8 cellular contexts compared by ENCODE assay signal in genomic region chr21:34202553-34203332, GRCh38.
A peak's percentile ranks its signal among the peaks of the same experiment; 100 is the strongest.
DNase-seq lines count a peak whose midpoint lies in the region; TF ChIP-seq lines count a peak whose summit lies in the region.

No MANE protein-coding gene starts in this region.

- TF ChIP-seq CTCF in progenitor cell of endocrine pancreas (IDR thresholded peaks at IDR 0.05; ENCODE audit: unreplicated experiment) (no peak), GM10248 (IDR thresholded peaks at IDR 0.05; ENCODE audit: control extremely low read depth, extremely low read depth, low read depth, missing control alignments) (no peak)

- intact Hi-C loops in head of caudate nucleus (cut with DNase I), result loop anchor here (5.0 to 10.0 kb wide), 3 partner anchors 70 to 258 kb away; partner anchors contain the start of genes MRPS6 and SLC5A3

- POLR2A ChIA-PET in GM10248 (lab: Yijun Ruan, JAX), result no interaction called here

- peak overlapping the region; percentile 96 for H3K27ac Mint-ChIP-seq in progenitor cell of endocrine pancreas

- peak overlapping the region; percentile 49; the same call in 1 of the 2 replicates for H3K4me3 ChIP-seq in GM08714 (ENCODE audit: low read length)

- CTCF ChIA-PET in GM10248 (lab: Yijun Ruan, JAX), result interaction anchor here (0.6 to 8.3 kb wide), 13 partner anchors 10 to 305 kb away, joined by 3 to 54 read pairs (median 4); no protein-coding TSS in a partner anchor

- H3K27me3 Mint-ChIP-seq in progenitor cell of endocrine pancreas, result peaks cover 3% of the 10 kb centered on the region

- peak overlapping the region; percentile 76 for H3K4me3 Mint-ChIP-seq in progenitor cell of endocrine pancreas (ENCODE audit: low read depth)

- H3K9me3 Mint-ChIP-seq in progenitor cell of endocrine pancreas (ENCODE audit: low read depth), result no peaks in the 10 kb centered on the region

- DNase-seq in SKM-1 (lab: John Stamatoyannopoulos, UW; ENCODE audit: unreplicated experiment) (peak; percentile 73), head of caudate nucleus (peak in 32 of 42 donors; percentile 20 to 71 (median 40)), progenitor cell of endocrine pancreas (ENCODE audit: low spot score, unreplicated experiment) (peak; percentile 14), GM10248 (ENCODE audit: extremely low spot score) (no peak), NCI-H774 (lab: John Stamatoyannopoulos, UW) (no peak), NCI-H128 (lab: John Stamatoyannopoulos, UW; ENCODE audit: unreplicated experiment) (no peak), amniotic stem cell (lab: John Stamatoyannopoulos, UW) (no peak)

- H3K36me3 Mint-ChIP-seq in progenitor cell of endocrine pancreas (ENCODE audit: insufficient read depth), result no peaks in the 10 kb centered on the region

- H3K4me1 Mint-ChIP-seq in progenitor cell of endocrine pancreas (ENCODE audit: low read depth), result peaks cover 26% of the 10 kb centered on the region

Comparison
In these comparisons a context has a peak if more than half of its experiments do, and no peak if none do; other contexts are left out.
1. DNase-seq: peak in SKM-1 (single experiment), head of caudate nucleus (32 of 42) and progenitor cell of endocrine pancreas (single experiment); none in GM10248 (single experiment), NCI-H774 (single experiment), NCI-H128 (single experiment) and amniotic stem cell (single experiment).